Comparison of ENCODE assay signal across 24 cellular contexts in the genomic region with DNA sequence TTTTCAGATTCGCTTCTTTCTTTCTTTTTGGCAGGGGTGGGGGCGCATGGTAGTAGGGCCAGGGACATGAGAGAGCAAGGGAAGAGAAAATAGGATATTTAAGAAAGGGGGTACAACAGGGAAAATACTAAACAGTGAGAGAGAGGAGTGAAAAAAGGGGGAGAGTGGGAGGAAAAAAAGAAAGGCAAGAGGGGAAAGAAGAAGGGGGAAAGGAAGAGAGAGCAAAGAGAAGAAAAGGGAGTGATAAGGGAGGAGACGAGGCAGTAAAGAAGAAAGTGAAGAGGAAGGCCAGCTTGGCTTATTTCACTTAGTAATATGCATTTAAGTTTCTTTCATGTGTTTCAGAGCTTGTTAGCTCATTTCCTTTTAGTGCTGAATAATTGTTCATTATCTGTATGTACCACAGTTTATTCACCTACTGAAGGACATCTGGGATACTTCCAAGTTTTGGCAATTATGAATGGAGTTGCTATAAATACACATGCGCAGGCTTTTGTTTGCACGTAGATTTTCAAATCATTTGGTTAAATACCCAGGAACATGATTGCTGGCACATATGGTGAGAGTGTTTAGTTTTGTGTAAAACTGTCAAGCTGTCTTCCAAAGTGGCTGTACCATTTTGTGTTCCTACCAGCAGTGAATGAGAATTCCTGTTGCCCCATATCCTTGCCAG. TPM values are rescaled to one million over a fixed set of nuclear protein-coding genes. Genes with fewer than 3 reads are reported as not detected.
DNase-seq lines count a peak whose midpoint lies in the region; ATAC-seq and TF ChIP-seq lines count a peak whose summit lies in the region.
"Had no signal": no experiment of that assay in that cellular context is flagged by ENCODE, and none has a peak within 500 bp of the region (broad histone marks: within the 10 kb centered on the region; RNA-seq: fewer than 3 reads in every experiment).

No MANE protein-coding gene starts in this region.

- H3K4me3 ChIP-seq in lower leg skin (ENCODE audit: low read depth, poor library complexity, severe bottlenecking): no peak overlapping the region
- H3K4me3 ChIP-seq: psoas muscle had no signal

- no peak for TF ChIP-seq POLR2A in lower leg skin (IDR thresholded peaks at IDR 0.05)

- no peaks in the 10 kb centered on the region for H3K27me3 Mint-ChIP-seq in activated T-cell treated with anti-CD3 and anti-CD28 coated beads, Interleukin-2, amount 50 U/mL, for 24 hours
- no peaks in the 10 kb centered on the region for H3K27me3 Mint-ChIP-seq in T-cell
- no peaks in the 10 kb centered on the region for H3K27me3 Mint-ChIP-seq in naive thymus-derived CD8-positive, alpha-beta T cell
- H3K27me3 Mint-ChIP-seq: activated CD4-positive, alpha-beta T cell treated with anti-CD3 and anti-CD28 coated beads, Interleukin-2, amount 10 ng/mL, durations not matched to agents 7 days and 5 days; dendritic cell treated with granulocyte-macrophage colony-stimulating factor and Interleukin-4, amounts not matched to agents 40 ng/mL and 50 ng/mL, for 4 days had no signal

- TF ChIP-seq CTCF in lower leg skin (IDR thresholded peaks at IDR 0.05): no peak

- CTCF ChIA-PET in T-cell (lab: Charles Lee): no interaction called here

- peaks cover 71% of the 10 kb centered on the region for H3K4me1 Mint-ChIP-seq in activated T-cell treated with anti-CD3 and anti-CD28 coated beads, Interleukin-2, amount 50 U/mL, for 24 hours (ENCODE audit: low read depth)
- H3K4me1 Mint-ChIP-seq in T-cell: peaks cover 60 to 70% (median 70%) of the 10 kb centered on the region in 3 donors
- H3K4me1 Mint-ChIP-seq in naive thymus-derived CD8-positive, alpha-beta T cell: peaks cover 29 to 67% (median 51%) of the 10 kb centered on the region in 4 donors
- H3K4me1 Mint-ChIP-seq: CD14-positive monocyte, nephron had no signal

- POLR2A ChIA-PET in T-cell (lab: Charles Lee): interaction anchor here in 1 of 2 donors (0.5 kb wide), 1 partner anchor 137 kb away, joined by 5 read pairs; no protein-coding TSS in a partner anchor
- POLR2A ChIA-PET in naive thymus-derived CD8-positive, alpha-beta T cell (lab: Charles Lee): interaction anchor here (0.9 kb wide), 1 partner anchor 105 kb away, joined by 3 read pairs; no protein-coding TSS in a partner anchor

- intact Hi-C loops in lower leg skin (cut with DNase I; ENCODE audit: low total_unique reads): no loop called here

- H3K36me3 Mint-ChIP-seq in activated T-cell treated with anti-CD3 and anti-CD28 coated beads, Interleukin-2, amount 50 U/mL, for 24 hours (ENCODE audit: low read depth): peaks cover 68% of the 10 kb centered on the region
- peaks cover 44% of the 10 kb centered on the region for H3K36me3 Mint-ChIP-seq in T-cell
- peaks cover 0 to 51% (median 11%) of the 10 kb centered on the region in 3 donors for H3K36me3 Mint-ChIP-seq in naive thymus-derived CD8-positive, alpha-beta T cell

- peak overlapping the region; percentile 67 for H3K27ac Mint-ChIP-seq in activated T-cell treated with anti-CD3 and anti-CD28 coated beads, Interleukin-2, amount 50 U/mL, for 24 hours
- H3K27ac Mint-ChIP-seq in T-cell: peak overlapping the region; percentile 37 to 70
- H3K27ac Mint-ChIP-seq in naive thymus-derived CD8-positive, alpha-beta T cell: peak overlapping the region in 8 of 10 donors; percentile 17 to 82 (median 62)
- H3K27ac Mint-ChIP-seq: activated CD4-positive, alpha-beta T cell treated with anti-CD3 and anti-CD28 coated beads, Interleukin-2, amount 10 ng/mL, durations not matched to agents 7 days and 5 days; dendritic cell treated with granulocyte-macrophage colony-stimulating factor and Interleukin-4, amounts not matched to agents 40 ng/mL and 50 ng/mL, for 4 days; nephron had no signal

- peaks cover 4% of the 10 kb centered on the region for H3K9me3 Mint-ChIP-seq in activated T-cell treated with anti-CD3 and anti-CD28 coated beads, Interleukin-2, amount 50 U/mL, for 24 hours
- no peaks in the 10 kb centered on the region for H3K9me3 Mint-ChIP-seq in T-cell
- H3K9me3 Mint-ChIP-seq in naive thymus-derived CD8-positive, alpha-beta T cell: peaks cover 0 to 2% (median 0%) of the 10 kb centered on the region in 9 donors
- H3K9me3 Mint-ChIP-seq: nephron had no signal

- ATAC-seq in T-cell (replicated peaks in 1 of 4) (no peak), GM19324 (IDR thresholded peaks at IDR 0.05; ENCODE audit: low FRiP score, unreplicated experiment) (no peak), GM21447 (IDR thresholded peaks at IDR 0.05; ENCODE audit: unreplicated experiment) (no peak)
- ATAC-seq in naive thymus-derived CD8-positive, alpha-beta T cell: no peak
- ATAC-seq: HepG2, psoas muscle, Right ventricle myocardium inferior had no signal

- no peak overlapping the region for H3K4me3 Mint-ChIP-seq in activated T-cell treated with anti-CD3 and anti-CD28 coated beads, Interleukin-2, amount 50 U/mL, for 24 hours
- H3K4me3 Mint-ChIP-seq in T-cell: peak overlapping the region in 1 of 3 donors; percentile 4
- H3K4me3 Mint-ChIP-seq in naive thymus-derived CD8-positive, alpha-beta T cell: peak overlapping the region in 5 of 10 donors; percentile 12 to 49 (median 30)
- H3K4me3 Mint-ChIP-seq: activated CD4-positive, alpha-beta T cell treated with anti-CD3 and anti-CD28 coated beads, Interleukin-2, amount 10 ng/mL, durations not matched to agents 7 days and 5 days; CD14-positive monocyte; dendritic cell treated with granulocyte-macrophage colony-stimulating factor and Interleukin-4, amounts not matched to agents 40 ng/mL and 50 ng/mL, for 4 days; nephron had no signal

- WGBS in lower leg skin, 2 donors: 84 to 91% methylated on average over 5 of the region's 5 CpGs

- no peak for DNase-seq in activated T-cell treated with anti-CD3 and anti-CD28 coated beads, Interleukin-2, amount 50 U/mL, for 24 hours
- no peak for DNase-seq in activated T-cell treated with anti-CD3 and anti-CD28 coated beads, Interleukin-2, amount 50 U/mL, for 1 hour
- DNase-seq in NCI-H1092 treated with DMSO at 0.1 percent for 48 hours (lab: John Stamatoyannopoulos, UW): peak; percentile 23
- DNase-seq in T-cell: no peak
- no peak for DNase-seq in naive thymus-derived CD8-positive, alpha-beta T cell
- DNase-seq in lower leg skin (ENCODE audit: low spot score in 2 of 2): no peak
- DNase-seq: ACHN; activated CD4-positive, alpha-beta T cell treated with anti-CD3 and anti-CD28 coated beads, Interleukin-2, amount 10 ng/mL, durations not matched to agents 7 days and 5 days; activated naive CD4-positive, alpha-beta T cell treated with Interleukin-2 at 50 U/mL for 16 hours; brain microvascular endothelial cell; foreskin fibroblast; hypothalamus; kidney glomerular epithelial cell; NCI-H2029; NCI-H510A treated with DMSO at 0.1 percent for 48 hours; psoas muscle; stimulated activated CD4-positive, alpha-beta T cell treated with anti-CD3 and anti-CD28 coated beads, Interleukin-4, amount 100 ng/mL, for 1 hour had no signal

RNA-seq across cellular contexts. Expression of gene CASP6, which starts 37.3 kb away (rescaled TPM):
- total RNA-seq in T-cell (10 to 100 TPM; 16.8 to 23.2 (median 18.3) TPM), lower leg skin (10 to 100 TPM; 10.8 to 24.2 (median 19.9) TPM)
- total RNA-seq in naive thymus-derived CD8-positive, alpha-beta T cell: 10 to 100 TPM; 17.8 to 19.4 TPM
- 10 to 100 TPM; 57.2 to 87.7 (median 73.6) TPM for polyA plus RNA-seq in naive thymus-derived CD8-positive, alpha-beta T cell
